ENCODE assay signal across 1 cellular context in genomic region chr2:64605991-64606494, GRCh38.
A peak's percentile ranks its signal among the peaks of the same experiment; 100 is the strongest.
TF ChIP-seq lines count a peak whose summit lies in the region.

No MANE protein-coding gene starts in this region.

TF ChIP-seq in HepG2, 621 proteins besides CTCF, POLR2A, EP300 and RAD21:
- TF ChIP-seq ZC3H13 (CRISPR knock-in tag; IDR thresholded peaks at IDR 0.05) (no peak), WIZ (CRISPR knock-in tag; IDR thresholded peaks at IDR 0.05) (no peak), ZFP1 (CRISPR knock-in tag; IDR thresholded peaks at IDR 0.05) (no peak), HOXA9 (CRISPR knock-in tag; IDR thresholded peaks at IDR 0.05; ENCODE audit: borderline replicate concordance) (no peak), ZNF784 (CRISPR knock-in tag; IDR thresholded peaks at IDR 0.05; ENCODE audit: borderline replicate concordance) (0 out of 2 replicates have a peak, but pooled peaks have one; percentile 9), NAIF1 (CRISPR knock-in tag; IDR thresholded peaks at IDR 0.05; ENCODE audit: borderline replicate concordance) (no peak), ZNF83 (CRISPR knock-in tag; IDR thresholded peaks at IDR 0.05; ENCODE audit: borderline replicate concordance) (no peak), ZNF839 (CRISPR knock-in tag; IDR thresholded peaks at IDR 0.05; ENCODE audit: borderline replicate concordance) (no peak), ZNF34 (CRISPR knock-in tag; IDR thresholded peaks at IDR 0.05; ENCODE audit: borderline replicate concordance) (0 out of 2 replicates have a peak, but pooled peaks have one; percentile 22), ZNF552 (CRISPR knock-in tag; IDR thresholded peaks at IDR 0.05; ENCODE audit: borderline replicate concordance) (no peak), GABPB1 (CRISPR knock-in tag; IDR thresholded peaks at IDR 0.05) (no peak), PHF21A (CRISPR knock-in tag; IDR thresholded peaks at IDR 0.05) (no peak), DNMT1 (CRISPR knock-in tag; IDR thresholded peaks at IDR 0.05) (no peak), TOE1 (CRISPR knock-in tag; IDR thresholded peaks at IDR 0.05) (no peak), ESRRA (CRISPR knock-in tag; IDR thresholded peaks at IDR 0.05; ENCODE audit: low read depth) (0 out of 2 replicates have a peak, but pooled peaks have one; percentile 32), ZNF879 (CRISPR knock-in tag; IDR thresholded peaks at IDR 0.05) (no peak), MIXL1 (CRISPR knock-in tag; IDR thresholded peaks at IDR 0.05) (no peak), KAT2B (IDR thresholded peaks at IDR 0.05; ENCODE audit: borderline replicate concordance, low read depth, low read length) (no peak), NBN (conservative IDR thresholded peaks at IDR 0.05) (no peak), ZNF772 (CRISPR knock-in tag; IDR thresholded peaks at IDR 0.05) (no peak), ZNF337 (CRISPR knock-in tag; IDR thresholded peaks at IDR 0.05; ENCODE audit: borderline replicate concordance, low read depth) (no peak), ZNF891 (CRISPR knock-in tag; IDR thresholded peaks at IDR 0.05) (no peak), ATF7 (IDR thresholded peaks at IDR 0.05) (no peak), ATF7 (CRISPR knock-in tag; IDR thresholded peaks at IDR 0.05) (peak; percentile 57; the same call in 1 of the 2 replicates), MTA3 (CRISPR knock-in tag; IDR thresholded peaks at IDR 0.05) (no peak), RBM22 (optimal IDR thresholded peaks at IDR 0.05; ENCODE audit: low read length) (no peak), KDM6A (CRISPR knock-in tag; IDR thresholded peaks at IDR 0.05; ENCODE audit: low read depth) (no peak), MTF2 (CRISPR knock-in tag; IDR thresholded peaks at IDR 0.05; ENCODE audit: borderline replicate concordance) (0 out of 2 replicates have a peak, but pooled peaks have one; percentile 22), ZMYM4 (CRISPR knock-in tag; IDR thresholded peaks at IDR 0.05) (no peak), ZBTB7A (CRISPR knock-in tag; IDR thresholded peaks at IDR 0.05) (0 out of 2 replicates have a peak, but pooled peaks have one; percentile 21), ZNF333 (CRISPR knock-in tag; IDR thresholded peaks at IDR 0.05; ENCODE audit: borderline replicate concordance) (0 out of 2 replicates have a peak, but pooled peaks have one; percentile 32), FOXO4 (CRISPR knock-in tag; conservative IDR thresholded peaks at IDR 0.05) (no peak), NFE2 (CRISPR knock-in tag; IDR thresholded peaks at IDR 0.05) (no peak), TSC22D2 (CRISPR knock-in tag; IDR thresholded peaks at IDR 0.05; ENCODE audit: borderline replicate concordance) (no peak)
- TF ChIP-seq, protein P1, sequence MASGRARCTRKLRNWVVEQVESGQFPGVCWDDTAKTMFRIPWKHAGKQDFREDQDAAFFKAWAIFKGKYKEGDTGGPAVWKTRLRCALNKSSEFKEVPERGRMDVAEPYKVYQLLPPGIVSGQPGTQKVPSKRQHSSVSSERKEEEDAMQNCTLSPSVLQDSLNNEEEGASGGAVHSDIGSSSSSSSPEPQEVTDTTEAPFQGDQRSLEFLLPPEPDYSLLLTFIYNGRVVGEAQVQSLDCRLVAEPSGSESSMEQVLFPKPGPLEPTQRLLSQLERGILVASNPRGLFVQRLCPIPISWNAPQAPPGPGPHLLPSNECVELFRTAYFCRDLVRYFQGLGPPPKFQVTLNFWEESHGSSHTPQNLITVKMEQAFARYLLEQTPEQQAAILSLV (CRISPR knock-in tag; IDR thresholded peaks at IDR 0.05; ENCODE audit: borderline replicate concordance): no peak
- TF ChIP-seq, protein P2, sequence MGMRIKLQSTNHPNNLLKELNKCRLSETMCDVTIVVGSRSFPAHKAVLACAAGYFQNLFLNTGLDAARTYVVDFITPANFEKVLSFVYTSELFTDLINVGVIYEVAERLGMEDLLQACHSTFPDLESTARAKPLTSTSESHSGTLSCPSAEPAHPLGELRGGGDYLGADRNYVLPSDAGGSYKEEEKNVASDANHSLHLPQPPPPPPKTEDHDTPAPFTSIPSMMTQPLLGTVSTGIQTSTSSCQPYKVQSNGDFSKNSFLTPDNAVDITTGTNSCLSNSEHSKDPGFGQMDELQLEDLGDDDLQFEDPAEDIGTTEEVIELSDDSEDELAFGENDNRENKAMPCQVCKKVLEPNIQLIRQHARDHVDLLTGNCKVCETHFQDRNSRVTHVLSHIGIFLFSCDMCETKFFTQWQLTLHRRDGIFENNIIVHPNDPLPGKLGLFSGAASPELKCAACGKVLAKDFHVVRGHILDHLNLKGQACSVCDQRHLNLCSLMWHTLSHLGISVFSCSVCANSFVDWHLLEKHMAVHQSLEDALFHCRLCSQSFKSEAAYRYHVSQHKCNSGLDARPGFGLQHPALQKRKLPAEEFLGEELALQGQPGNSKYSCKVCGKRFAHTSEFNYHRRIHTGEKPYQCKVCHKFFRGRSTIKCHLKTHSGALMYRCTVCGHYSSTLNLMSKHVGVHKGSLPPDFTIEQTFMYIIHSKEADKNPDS (CRISPR knock-in tag; IDR thresholded peaks at IDR 0.05): no peak
- TF ChIP-seq, protein P3, sequence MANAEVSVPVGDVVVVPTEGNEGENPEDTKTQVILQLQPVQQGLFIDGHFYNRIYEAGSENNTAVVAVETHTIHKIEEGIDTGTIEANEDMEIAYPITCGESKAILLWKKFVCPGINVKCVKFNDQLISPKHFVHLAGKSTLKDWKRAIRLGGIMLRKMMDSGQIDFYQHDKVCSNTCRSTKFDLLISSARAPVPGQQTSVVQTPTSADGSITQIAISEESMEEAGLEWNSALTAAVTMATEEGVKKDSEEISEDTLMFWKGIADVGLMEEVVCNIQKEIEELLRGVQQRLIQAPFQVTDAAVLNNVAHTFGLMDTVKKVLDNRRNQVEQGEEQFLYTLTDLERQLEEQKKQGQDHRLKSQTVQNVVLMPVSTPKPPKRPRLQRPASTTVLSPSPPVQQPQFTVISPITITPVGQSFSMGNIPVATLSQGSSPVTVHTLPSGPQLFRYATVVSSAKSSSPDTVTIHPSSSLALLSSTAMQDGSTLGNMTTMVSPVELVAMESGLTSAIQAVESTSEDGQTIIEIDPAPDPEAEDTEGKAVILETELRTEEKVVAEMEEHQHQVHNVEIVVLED (CRISPR knock-in tag; IDR thresholded peaks at IDR 0.05; ENCODE audit: borderline replicate concordance): no peak
- TF ChIP-seq, protein P4, sequence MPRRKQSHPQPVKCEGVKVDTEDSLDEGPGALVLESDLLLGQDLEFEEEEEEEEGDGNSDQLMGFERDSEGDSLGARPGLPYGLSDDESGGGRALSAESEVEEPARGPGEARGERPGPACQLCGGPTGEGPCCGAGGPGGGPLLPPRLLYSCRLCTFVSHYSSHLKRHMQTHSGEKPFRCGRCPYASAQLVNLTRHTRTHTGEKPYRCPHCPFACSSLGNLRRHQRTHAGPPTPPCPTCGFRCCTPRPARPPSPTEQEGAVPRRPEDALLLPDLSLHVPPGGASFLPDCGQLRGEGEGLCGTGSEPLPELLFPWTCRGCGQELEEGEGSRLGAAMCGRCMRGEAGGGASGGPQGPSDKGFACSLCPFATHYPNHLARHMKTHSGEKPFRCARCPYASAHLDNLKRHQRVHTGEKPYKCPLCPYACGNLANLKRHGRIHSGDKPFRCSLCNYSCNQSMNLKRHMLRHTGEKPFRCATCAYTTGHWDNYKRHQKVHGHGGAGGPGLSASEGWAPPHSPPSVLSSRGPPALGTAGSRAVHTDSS (CRISPR knock-in tag; conservative IDR thresholded peaks at IDR 0.05): no peak
- TF ChIP-seq, protein P5, sequence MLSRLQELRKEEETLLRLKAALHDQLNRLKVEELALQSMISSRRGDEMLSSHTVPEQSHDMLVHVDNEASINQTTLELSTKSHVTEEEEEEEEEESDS (CRISPR knock-in tag; IDR thresholded peaks at IDR 0.05; ENCODE audit: borderline replicate concordance): no peak
- TF ChIP-seq, protein P6, sequence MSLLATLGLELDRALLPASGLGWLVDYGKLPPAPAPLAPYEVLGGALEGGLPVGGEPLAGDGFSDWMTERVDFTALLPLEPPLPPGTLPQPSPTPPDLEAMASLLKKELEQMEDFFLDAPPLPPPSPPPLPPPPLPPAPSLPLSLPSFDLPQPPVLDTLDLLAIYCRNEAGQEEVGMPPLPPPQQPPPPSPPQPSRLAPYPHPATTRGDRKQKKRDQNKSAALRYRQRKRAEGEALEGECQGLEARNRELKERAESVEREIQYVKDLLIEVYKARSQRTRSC (CRISPR knock-in tag; IDR thresholded peaks at IDR 0.05; ENCODE audit: low read depth): peak; percentile 66; the same call in 1 of the 2 replicates
TF ChIP-seq in HepG2: peak in this region for 8.
